Comparison of ENCODE assay signal across 8 cellular contexts in the genomic region with DNA sequence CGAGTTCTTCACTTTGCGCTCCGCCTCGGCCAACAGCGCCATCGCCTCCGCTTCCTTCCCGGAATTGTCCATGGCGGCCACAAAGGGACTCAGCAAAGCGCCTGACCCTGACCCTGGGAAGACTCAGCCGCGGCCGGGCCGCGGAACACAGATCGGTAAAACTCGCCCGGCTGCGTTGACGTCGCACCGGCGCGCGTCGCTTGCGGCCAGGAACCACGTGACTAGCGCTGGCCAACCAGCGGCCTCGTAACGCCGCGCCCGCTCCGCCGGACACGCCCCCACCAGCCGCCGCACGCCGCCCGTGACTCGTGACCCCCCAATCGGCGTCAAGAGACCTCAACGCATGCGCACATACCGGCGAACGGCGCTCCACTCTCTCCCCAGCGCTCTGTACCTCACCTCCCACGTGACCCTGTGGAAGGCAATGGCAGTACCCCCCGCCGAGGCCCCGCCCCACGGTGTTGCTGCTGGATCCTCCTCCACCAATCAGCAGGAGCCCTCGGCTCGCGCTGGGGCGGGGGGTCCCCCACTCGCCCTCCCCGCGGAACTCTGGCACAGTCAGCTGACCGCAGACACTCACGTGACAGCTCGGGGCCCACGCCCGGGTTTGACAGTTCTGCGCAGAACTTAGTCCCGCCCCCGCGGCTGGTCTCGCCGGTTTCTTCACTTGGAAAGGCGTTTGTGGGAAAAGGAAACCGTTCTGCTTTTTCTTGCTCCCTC. TPM values are rescaled to one million over a fixed set of nuclear protein-coding genes. Genes with fewer than 3 reads are reported as not detected.
DNase-seq lines count a peak whose midpoint lies in the region; ATAC-seq, FAIRE-seq and TF ChIP-seq lines count a peak whose summit lies in the region.

A gene (minus strand): TSS at position 195 of the 720 bp plus-strand sequence. CDS start 123 bp downstream, at position 72.

- intact Hi-C loops in adrenal gland (cut with DNase I) (loop anchor here in 1 of 2 donors (5.0 to 10.0 kb wide), 2 partner anchors 78 to 180 kb away; no protein-coding TSS in a partner anchor), cardiac septum (cut with DNase I) (loop anchor here (1.0 to 2.0 kb wide), 2 partner anchors 30 to 85 kb away; a partner anchor contains a TSS), transverse colon (cut with DNase I; ENCODE audit: low total_unique reads) (loop anchor here (2.0 to 10.0 kb wide), 3 partner anchors 84 to 270 kb away; no protein-coding TSS in a partner anchor)

- TF ChIP-seq CTCF in adrenal gland (IDR thresholded peaks at IDR 0.05) (no peak), transverse colon (IDR thresholded peaks at IDR 0.05) (no peak)

- H3K4me1 ChIP-seq in adrenal gland (replicated peaks in 1 of 2): peaks cover 37 to 45% of the 10 kb centered on the region in 2 donors
- peaks cover 10 to 13% of the 10 kb centered on the region in 2 experiments for H3K4me1 ChIP-seq in trophoblast cell (ENCODE audit: control insufficient read depth in 1 of 2, insufficient read depth in 2 of 2, low read length in 2 of 2)
- peaks cover 33 to 46% (median 38%) of the 10 kb centered on the region in 4 donors for H3K4me1 ChIP-seq in transverse colon

- TF ChIP-seq EP300 in transverse colon (IDR thresholded peaks at IDR 0.05; ENCODE audit: low read depth): no peak

- no peaks in the 10 kb centered on the region for H3K27me3 ChIP-seq in adrenal gland
- H3K27me3 ChIP-seq in trophoblast cell (ENCODE audit: insufficient read depth, low read length): no peaks in the 10 kb centered on the region
- no peaks in the 10 kb centered on the region for H3K27me3 ChIP-seq in transverse colon

- H3K9me3 ChIP-seq in adrenal gland (replicated peaks in 1 of 3): no peaks in the 10 kb centered on the region
- no peaks in the 10 kb centered on the region for H3K9me3 ChIP-seq in trophoblast cell (ENCODE audit: insufficient read depth, low read depth, low read length)
- no peaks in the 10 kb centered on the region for H3K9me3 ChIP-seq in transverse colon

- H3K4ac ChIP-seq in trophoblast cell (ENCODE audit: low read depth, low read length): peak within 1 kb of the TSS; percentile 98

- peak within 1 kb of the TSS; percentile 89 for H4K8ac ChIP-seq in trophoblast cell (ENCODE audit: low read depth, low read length)

- TF ChIP-seq POLR2A in GM12892 (IDR thresholded peaks at IDR 0.05; ENCODE audit: low read depth, low read length): peak; percentile 89
- peak; percentile 97 to 98 for TF ChIP-seq POLR2A in adrenal gland (IDR thresholded peaks at IDR 0.05)
- TF ChIP-seq POLR2A in transverse colon (IDR thresholded peaks at IDR 0.05): peak; percentile 99

- H2AK5ac ChIP-seq in trophoblast cell (ENCODE audit: low read length): peak within 1 kb of the TSS; percentile 92

- FAIRE-seq in GM12892 (lab: Jason Lieb, UNC): peak; percentile 98

- peak within 1 kb of the TSS; percentile 34 for H2BK12ac ChIP-seq in trophoblast cell (ENCODE audit: low read length)

- H4K91ac ChIP-seq in trophoblast cell (ENCODE audit: low read depth, low read length): peak within 1 kb of the TSS; percentile 87

- peak within 1 kb of the TSS; percentile 87 for H3K18ac ChIP-seq in trophoblast cell (ENCODE audit: low read length)

- H2AFZ ChIP-seq in trophoblast cell (ENCODE audit: insufficient read depth, low read length, poor library complexity): peak within 1 kb of the TSS; percentile 67

- H3K36me3 ChIP-seq in adrenal gland (replicated peaks in 1 of 2): no peaks in the 10 kb centered on the region
- H3K36me3 ChIP-seq in trophoblast cell (ENCODE audit: control insufficient read depth in 1 of 2, insufficient read depth in 2 of 2, low read length in 2 of 2): peaks cover 2 to 3% of the 10 kb centered on the region in 2 experiments
- no peaks in the 10 kb centered on the region for H3K36me3 ChIP-seq in transverse colon

- H3K14ac ChIP-seq in trophoblast cell (ENCODE audit: low read length): peak within 1 kb of the TSS; percentile 93

- peak within 1 kb of the TSS; percentile 96 to 100 (median 99) for H3K27ac ChIP-seq in adrenal gland
- peak within 1 kb of the TSS; percentile 78 for H3K27ac ChIP-seq in trophoblast cell (ENCODE audit: low read depth, low read length)
- peak within 1 kb of the TSS; percentile 95 to 99 (median 98) for H3K27ac ChIP-seq in transverse colon

- peak within 1 kb of the TSS; percentile 70 for H4K12ac ChIP-seq in trophoblast cell (ENCODE audit: low read depth, low read length)

- peaks cover 16% of the 10 kb centered on the region for H3K79me2 ChIP-seq in trophoblast cell (ENCODE audit: control insufficient read depth, insufficient read depth, low read length, poor library complexity)

- H2BK5ac ChIP-seq in trophoblast cell (ENCODE audit: low read depth, low read length, poor library complexity): peak within 1 kb of the TSS; percentile 78

- peak within 1 kb of the TSS; percentile 69 to 98 (median 86) for H3K4me3 ChIP-seq in adrenal gland
- H3K4me3 ChIP-seq in trophoblast cell (ENCODE audit: low read depth, low read length): peak within 1 kb of the TSS; percentile 94
- H3K4me3 ChIP-seq in transverse colon: peak within 1 kb of the TSS; percentile 82 to 98 (median 92)

- peak within 1 kb of the TSS; percentile 67 for H3K4me2 ChIP-seq in trophoblast cell (ENCODE audit: low read length)

- peak within 1 kb of the TSS; percentile 90 for H3K9ac ChIP-seq in trophoblast cell (ENCODE audit: low read length)

- in situ Hi-C loops in transverse colon (cut with MboI; ENCODE audit: low pct_ligation_motif_present in 1 of 4, low pct_unique_long_range_greater_than_20kb in 1 of 4, low sequenced_read_pairs in 3 of 4): loop anchor here in 3 of 4 donors (5.0 to 10.0 kb wide), 3 partner anchors 80 to 92 kb away; a partner anchor contains a TSS

- no peak within 1 kb of the TSS for H3K23ac ChIP-seq in trophoblast cell (ENCODE audit: low read length)

- peaks cover 8% of the 10 kb centered on the region for H3K79me1 ChIP-seq in trophoblast cell (ENCODE audit: low read length)

- DNase-seq in GM12892 (ENCODE audit: insufficient read length) (peak; percentile 97), NCI-H146 (lab: John Stamatoyannopoulos, UW) (peak; percentile 100), T-helper 1 cell (peak; percentile 100), adrenal gland (peak; percentile 100), cardiac septum (ENCODE audit: low spot score) (peak; percentile 100), trophoblast cell (peak; percentile 100), transverse colon (peak; percentile 100)

- WGBS in adrenal gland, 4 donors: 0 to 1% (median 0%) methylated on average over 25 to 78 of the region's 78 CpGs
- no CpG with 5 or more reads among the region's 78 CpGs for WGBS in trophoblast cell (ENCODE audit: extremely low coverage, insufficient coverage, insufficient read length)
- WGBS in transverse colon (ENCODE audit: low coverage in 1 of 2), 2 donors: 0% methylated on average over 35 of the region's 78 CpGs; no CpG with 5 or more reads in 1 of the 2 donors

- peak within 1 kb of the TSS; percentile 77 for H2BK120ac ChIP-seq in trophoblast cell (ENCODE audit: insufficient read depth, low read length, poor library complexity)

- peak; percentile 79 for ATAC-seq in HG02852 (IDR thresholded peaks at IDR 0.05; ENCODE audit: unreplicated experiment)

RNA-seq across cellular contexts. Expression of the gene that starts here (rescaled TPM):
- 51.0 TPM for polyA plus RNA-seq in GM12892 (2012; ENCODE audit: missing spikeins)
- total RNA-seq in adrenal gland (100 to 1,000 TPM; 162 to 481 (median 269) TPM), cardiac septum (112 TPM), transverse colon (100 to 1,000 TPM in 3 of 4 donors, 10 to 100 TPM in 1; 94.8 to 138 (median 114) TPM)
- polyA plus RNA-seq in adrenal gland: 100 to 1,000 TPM; 200 to 283 (median 244) TPM
- polyA plus RNA-seq in trophoblast cell (2013): 86.0 and 93.0 TPM in 2 replicates

Comparison
In these comparisons a context has a peak if more than half of its experiments do, and no peak if none do; other contexts are left out.
1. Peak in every context shown above with its lines: DNase-seq, ATAC-seq, H3K4me3 ChIP-seq and H3K27ac ChIP-seq.